In the genomic region with DNA sequence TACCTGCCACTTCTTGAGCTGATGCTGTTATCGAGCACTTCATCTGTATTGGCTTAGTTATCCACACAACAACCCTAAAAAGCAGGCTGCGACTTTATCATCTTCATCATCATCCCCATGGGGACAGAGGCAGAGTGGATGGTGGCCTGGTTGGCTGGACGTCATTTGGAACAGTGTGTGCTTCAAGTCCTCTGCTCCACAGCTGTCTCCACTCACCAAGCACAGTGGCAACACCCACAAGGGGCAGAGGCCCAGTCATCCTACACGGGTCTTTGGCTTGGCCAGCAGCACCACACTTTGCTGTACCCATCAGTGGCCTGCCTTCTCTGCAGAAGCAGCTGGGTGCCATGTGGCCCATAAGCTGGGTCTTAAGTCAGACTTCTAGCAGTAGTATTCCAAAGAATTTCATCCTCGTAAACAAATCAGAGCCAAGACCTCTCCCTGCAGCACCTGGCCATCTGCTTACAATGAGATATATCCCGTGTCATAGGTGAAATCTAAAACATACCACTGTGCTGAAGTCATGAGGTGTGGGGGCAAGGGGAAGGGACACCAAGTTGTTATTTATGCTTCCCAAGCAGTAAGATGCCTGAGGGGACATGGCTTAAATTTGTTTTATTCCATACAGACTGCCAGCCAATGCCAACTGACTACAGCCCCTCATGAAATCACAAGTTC, we compare ENCODE assay signal across 9 cellular contexts. TPM values are rescaled to one million over a fixed set of nuclear protein-coding genes. Genes with fewer than 3 reads are reported as not detected.
DNase-seq lines count a peak whose midpoint lies in the region; TF ChIP-seq lines count a peak whose summit lies in the region.
"Had no signal": no experiment of that assay in that cellular context is flagged by ENCODE, and none has a peak within 500 bp of the region (broad histone marks: within the 10 kb centered on the region; RNA-seq: fewer than 3 reads in every experiment).

No MANE protein-coding gene starts in this region.

- H3K4me1 Mint-ChIP-seq in endothelial cell (ENCODE audit: unreplicated experiment) (peaks cover 62% of the 10 kb centered on the region), nephron (peaks cover 84% of the 10 kb centered on the region)

- no peak overlapping the region for H3K4me3 Mint-ChIP-seq in endothelial cell (ENCODE audit: unreplicated experiment)
- peak overlapping the region in 1 of 3 experiments; percentile 47 for H3K4me3 Mint-ChIP-seq in nephron

- H3K27ac Mint-ChIP-seq in endothelial cell (ENCODE audit: unreplicated experiment) = peak overlapping the region; percentile 67
- peak overlapping the region; percentile 69 to 95 (median 83) for H3K27ac Mint-ChIP-seq in nephron

- TF ChIP-seq CTCF in 22Rv1 (IDR thresholded peaks at IDR 0.05) (no peak), endothelial cell (IDR thresholded peaks at IDR 0.05; ENCODE audit: unreplicated experiment) (no peak), nephron (IDR thresholded peaks at IDR 0.05; ENCODE audit: unreplicated experiment in 3 of 3) (no peak)

- H3K9me3 Mint-ChIP-seq in endothelial cell (ENCODE audit: unreplicated experiment) (no peaks in the 10 kb centered on the region), nephron (no peaks in the 10 kb centered on the region)

- peaks cover 7% of the 10 kb centered on the region for H3K27me3 Mint-ChIP-seq in endothelial cell (ENCODE audit: unreplicated experiment)
- H3K27me3 Mint-ChIP-seq in nephron (ENCODE audit: low read depth) = no peaks in the 10 kb centered on the region

- H3K27ac ChIP-seq in 22Rv1 = peak overlapping the region; percentile 78

- H3K36me3 Mint-ChIP-seq in endothelial cell (ENCODE audit: low read depth, unreplicated experiment) = no peaks in the 10 kb centered on the region
- H3K36me3 Mint-ChIP-seq in nephron (ENCODE audit: low read depth) = no peaks in the 10 kb centered on the region

- DNase-seq in NCI-H524 (lab: John Stamatoyannopoulos, UW) = peak; percentile 75 to 93
- DNase-seq in endothelial cell (ENCODE audit: low spot score) = no peak
- DNase-seq in COLO829 (ENCODE audit: low spot score) = no peak
- DNase-seq in AG20443 (ENCODE audit: low spot score) = no peak
- no peak for DNase-seq in NCI-H526 (lab: John Stamatoyannopoulos, UW)
- no peak for DNase-seq in mucosa of gallbladder (ENCODE audit: low spot score)

RNA-seq across cellular contexts. Expression of gene EPHX3, which starts 47.9 kb away (rescaled TPM):
- total RNA-seq in endothelial cell (ENCODE audit: unreplicated experiment) (1.6 TPM), mucosa of gallbladder (2.0 TPM)
- total RNA-seq: SK-MEL-5 had no signal

RNA-seq across cellular contexts. Expression of gene BRD4, which starts 52.2 kb away (rescaled TPM):
- total RNA-seq in endothelial cell (ENCODE audit: unreplicated experiment) = 136 TPM
- 87.8 TPM for total RNA-seq in mucosa of gallbladder

Comparison
In these comparisons a context has a peak if more than half of its experiments do, and no peak if none do; other contexts are left out.
1. DNase-seq: peak in NCI-H524 (2 of 2); none in endothelial cell (single experiment), COLO829 (single experiment), AG20443 (single experiment), NCI-H526 (0 of 2) and mucosa of gallbladder (single experiment).